Comparison of ENCODE assay signal across 1 cellular context in genomic region chr6:47700596-47700995, GRCh38.
TF ChIP-seq lines count a peak whose summit lies in the region.

No MANE protein-coding gene starts in this region.

TF ChIP-seq in A549, 52 proteins besides CTCF, POLR2A, EP300 and RAD21:
- 0 out of 2 replicates have a peak, but pooled peaks have one; percentile 5 for TF ChIP-seq JUNB (IDR thresholded peaks at IDR 0.05)
- no peak for TF ChIP-seq MAX (IDR thresholded peaks at IDR 0.05)
